22 cellular contexts compared by ENCODE assay signal in the genomic region with DNA sequence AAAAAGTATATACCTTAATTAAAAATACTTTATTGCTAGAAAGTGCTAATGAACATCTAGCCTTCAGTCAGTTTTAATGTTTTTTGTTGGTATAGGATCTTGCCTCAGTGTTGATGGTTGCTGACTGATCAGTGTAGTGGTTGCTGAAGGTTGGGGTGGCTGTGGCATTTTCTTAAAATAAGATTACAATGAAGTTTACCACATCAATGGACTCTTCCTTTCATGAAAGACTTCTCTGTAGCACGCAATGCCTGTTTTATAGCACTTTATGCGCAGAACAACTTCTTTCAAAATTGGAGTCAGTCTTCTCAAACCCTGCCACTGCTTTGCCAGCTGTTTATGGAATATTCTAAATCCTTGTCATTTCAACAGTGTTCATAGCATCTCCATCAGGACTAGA.
"Had no signal": no experiment of that assay in that cellular context is flagged by ENCODE, and none has a peak within 500 bp of the region (broad histone marks: within the 10 kb centered on the region; RNA-seq: fewer than 3 reads in every experiment).

No MANE protein-coding gene starts in this region.

- H3K36me3 Mint-ChIP-seq: memory B cell; natural killer cell; stimulated activated memory B cell treated with anti-CD40 and anti-IgM and Interleukin-4, amounts not matched to agents 10 μg/mL and 1 μg/mL and 100 μg/mL, for 72 hours had no signal

- ATAC-seq: gastroesophageal sphincter; left lung; lower lobe of right lung; natural killer cell; sciatic nerve; stimulated activated memory B cell treated with anti-CD40 and anti-IgM and Interleukin-4, amounts not matched to agents 10 μg/mL and 1 μg/mL and 100 μg/mL, for 72 hours had no signal

- H3K4me3 Mint-ChIP-seq: memory B cell; mesothelial cell of epicardium; natural killer cell; neural crest cell; stimulated activated memory B cell treated with anti-CD40 and anti-IgM and Interleukin-4, amounts not matched to agents 10 μg/mL and 1 μg/mL and 100 μg/mL, for 72 hours had no signal

- H3K27ac Mint-ChIP-seq: memory B cell; mesothelial cell of epicardium; natural killer cell; stimulated activated memory B cell treated with anti-CD40 and anti-IgM and Interleukin-4, amounts not matched to agents 10 μg/mL and 1 μg/mL and 100 μg/mL, for 72 hours had no signal

- H3K27ac ChIP-seq: esophagus squamous epithelium, gastroesophageal sphincter, left lung, lower lobe of right lung, spleen, stomach, thoracic aorta, transverse colon had no signal

- H3K4me3 ChIP-seq: esophagus squamous epithelium, gastroesophageal sphincter, left lung, lower lobe of right lung, spleen, stomach, thoracic aorta, transverse colon had no signal

- H3K9me3 Mint-ChIP-seq: memory B cell; natural killer cell; stimulated activated memory B cell treated with anti-CD40 and anti-IgM and Interleukin-4, amounts not matched to agents 10 μg/mL and 1 μg/mL and 100 μg/mL, for 72 hours had no signal

- H3K4me1 ChIP-seq: gastroesophageal sphincter, spleen, transverse colon had no signal

- H3K9me3 ChIP-seq: esophagus squamous epithelium, left lung, lower lobe of right lung, thoracic aorta, transverse colon had no signal

- DNase-seq: dermis blood vessel endothelial cell; esophagus squamous epithelium; foreskin fibroblast; glutamatergic neuron; left lung; lower lobe of right lung; natural killer cell; posterior cingulate gyrus; spleen; stimulated activated CD4-positive, alpha-beta T cell treated with anti-CD3 and anti-CD28 coated beads, Interleukin-15, amount 100 ng/mL, for 24 hours; stimulated activated CD4-positive, alpha-beta T cell treated with anti-CD3 and anti-CD28 coated beads, Interleukin-1b, Interleukin-23, amount 100 ng/mL, for 48 hours; stimulated activated CD4-positive, alpha-beta T cell treated with anti-CD3 and anti-CD28 coated beads, Interleukin-4, amount 100 ng/mL, for 24 hours; stomach; substantia nigra; transverse colon had no signal

- H3K27me3 ChIP-seq: esophagus squamous epithelium, gastroesophageal sphincter, left lung, stomach, transverse colon had no signal

- H3K4me1 Mint-ChIP-seq: memory B cell; natural killer cell; stimulated activated memory B cell treated with anti-CD40 and anti-IgM and Interleukin-4, amounts not matched to agents 10 μg/mL and 1 μg/mL and 100 μg/mL, for 72 hours had no signal

- H3K36me3 ChIP-seq: esophagus squamous epithelium, gastroesophageal sphincter, left lung, lower lobe of right lung, spleen, stomach, thoracic aorta, transverse colon had no signal
